ENCODE assay signal across 8 cellular contexts in the genomic region with DNA sequence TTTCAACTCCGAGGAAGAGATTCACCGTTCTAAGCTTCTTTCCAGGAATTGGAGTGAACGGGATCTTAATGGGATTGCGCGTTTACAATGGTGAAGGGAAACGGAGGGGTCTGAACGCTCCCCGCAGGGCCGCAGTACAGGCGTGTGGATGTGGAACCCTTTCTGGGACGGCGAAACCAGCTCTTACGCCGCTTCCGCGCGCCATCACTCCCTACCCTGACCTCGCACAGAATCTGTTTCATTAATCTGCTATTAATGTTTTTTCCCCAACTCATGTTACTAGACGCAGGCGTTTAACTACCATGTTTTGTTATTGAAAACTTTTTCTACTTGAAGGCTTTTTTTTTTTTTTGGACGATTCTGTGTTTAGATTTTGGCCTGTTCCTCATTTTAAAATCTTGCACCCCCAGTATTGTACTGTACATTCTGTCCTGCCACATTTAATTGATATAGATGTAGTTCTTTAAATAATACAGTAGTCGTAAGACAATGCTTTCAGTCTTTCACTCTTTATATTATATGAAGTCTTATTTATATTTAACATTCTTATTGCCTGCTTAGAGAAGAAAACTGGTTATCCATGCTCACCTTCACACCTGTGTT. TPM values are rescaled to one million over a fixed set of nuclear protein-coding genes. Genes with fewer than 3 reads are reported as not detected.
DNase-seq lines count a peak whose midpoint lies in the region; ATAC-seq and FAIRE-seq lines count a peak whose summit lies in the region.

No MANE protein-coding gene starts in this region.

- ATAC-seq in activated CD8-positive, alpha-beta memory T cell treated with anti-CD3 and anti-CD28 coated beads, Interleukin-2, amount 10 ng/mL, durations not matched to agents 7 days and 5 days: peak; percentile 24
- peak; percentile 14 for ATAC-seq in HG02588 (IDR thresholded peaks at IDR 0.05; ENCODE audit: unreplicated experiment)

- peak overlapping the region; percentile 99 for H3K27ac Mint-ChIP-seq in activated CD8-positive, alpha-beta memory T cell treated with anti-CD3 and anti-CD28 coated beads, Interleukin-2, amount 10 ng/mL, durations not matched to agents 7 days and 5 days

- peak overlapping the region; percentile 98 for H3K4me3 Mint-ChIP-seq in activated CD8-positive, alpha-beta memory T cell treated with anti-CD3 and anti-CD28 coated beads, Interleukin-2, amount 10 ng/mL, durations not matched to agents 7 days and 5 days

- H3K9me3 Mint-ChIP-seq in activated CD8-positive, alpha-beta memory T cell treated with anti-CD3 and anti-CD28 coated beads, Interleukin-2, amount 10 ng/mL, durations not matched to agents 7 days and 5 days (ENCODE audit: low read depth): no peaks in the 10 kb centered on the region

- peaks cover 15% of the 10 kb centered on the region for H3K4me1 Mint-ChIP-seq in activated CD8-positive, alpha-beta memory T cell treated with anti-CD3 and anti-CD28 coated beads, Interleukin-2, amount 10 ng/mL, durations not matched to agents 7 days and 5 days

- peak; percentile 5 for FAIRE-seq in islet of Langerhans (lab: Jason Lieb, UNC)

- CTCF ChIA-PET in activated CD8-positive, alpha-beta memory T cell treated with anti-CD3 and anti-CD28 coated beads, Interleukin-2, amount 10 ng/mL, durations not matched to agents 7 days and 5 days (lab: Charles Lee): interaction anchor here (0.7 to 2.7 kb wide), 10 partner anchors 42 to 909 kb away, joined by 3 to 14 read pairs (median 4); no protein-coding TSS in a partner anchor

- H3K27me3 Mint-ChIP-seq in activated CD8-positive, alpha-beta memory T cell treated with anti-CD3 and anti-CD28 coated beads, Interleukin-2, amount 10 ng/mL, durations not matched to agents 7 days and 5 days: no peaks in the 10 kb centered on the region

- H3K27ac ChIP-seq in angular gyrus (ENCODE audit: low read depth, low read length): peak overlapping the region; percentile 83

- no peak for DNase-seq in activated CD8-positive, alpha-beta memory T cell treated with anti-CD3 and anti-CD28 coated beads, Interleukin-2, amount 10 ng/mL, durations not matched to agents 7 days and 5 days
- no peak for DNase-seq in activated CD8-positive, alpha-beta memory T cell treated with anti-CD3 and anti-CD28 coated beads for 24 hours
- DNase-seq in NCI-H510A (lab: John Stamatoyannopoulos, UW) (peak; percentile 50), NCI-H226 (no peak)
- peak; percentile 3 to 7 for DNase-seq in stimulated activated CD8-positive, alpha-beta memory T cell treated with anti-CD3 and anti-CD28 coated beads, Interleukin-7, amount 100 ng/mL, for 4 hours (ENCODE audit: low read depth in 2 of 2)

- peaks cover 1% of the 10 kb centered on the region for H3K36me3 Mint-ChIP-seq in activated CD8-positive, alpha-beta memory T cell treated with anti-CD3 and anti-CD28 coated beads, Interleukin-2, amount 10 ng/mL, durations not matched to agents 7 days and 5 days

RNA-seq across cellular contexts. Expression of a gene that starts 0.7 kb away (rescaled TPM):
- 10 to 100 TPM in 1 of 2 experiments, 1 to 10 TPM in 1; 8.2 to 11.7 TPM for total RNA-seq in activated CD8-positive, alpha-beta memory T cell treated with anti-CD3 and anti-CD28 coated beads, Interleukin-2, amount 10 ng/mL, durations not matched to agents 7 days and 5 days

RNA-seq across cellular contexts. Expression of a gene that starts 50.3 kb away (rescaled TPM):
- total RNA-seq in activated CD8-positive, alpha-beta memory T cell treated with anti-CD3 and anti-CD28 coated beads, Interleukin-2, amount 10 ng/mL, durations not matched to agents 7 days and 5 days: 10 to 100 TPM in 1 of 2 experiments, 1 to 10 TPM in 1; 9.3 to 19.9 TPM

Comparison
In these comparisons a context has a peak if more than half of its experiments do, and no peak if none do; other contexts are left out.
1. DNase-seq: peak in NCI-H510A (single experiment) and stimulated activated CD8-positive, alpha-beta memory T cell treated with anti-CD3 and anti-CD28 coated beads, Interleukin-7, amount 100 ng/mL, for 4 hours (2 of 2); none in activated CD8-positive, alpha-beta memory T cell treated with anti-CD3 and anti-CD28 coated beads, Interleukin-2, amount 10 ng/mL, durations not matched to agents 7 days and 5 days (single experiment), activated CD8-positive, alpha-beta memory T cell treated with anti-CD3 and anti-CD28 coated beads for 24 hours (single experiment) and NCI-H226 (single experiment).